In genomic region chr13:50989476-50989875, GRCh38 we compare ENCODE assay signal across 9 cellular contexts.
DNase-seq lines count a peak whose midpoint lies in the region; ATAC-seq and TF ChIP-seq lines count a peak whose summit lies in the region.
"Had no signal": no experiment of that assay in that cellular context is flagged by ENCODE, and none has a peak within 500 bp of the region (broad histone marks: within the 10 kb centered on the region; RNA-seq: fewer than 3 reads in every experiment).

No MANE protein-coding gene starts in this region.

- no peak overlapping the region for H3K27ac Mint-ChIP-seq in nephron progenitor cell
- no peak overlapping the region for H3K27ac Mint-ChIP-seq in activated T-cell treated with anti-CD3 and anti-CD28 coated beads, Interleukin-2, amount 50 U/mL, for 24 hours

- no peak overlapping the region for H3K4me3 Mint-ChIP-seq in nephron progenitor cell
- H3K4me3 Mint-ChIP-seq in activated T-cell treated with anti-CD3 and anti-CD28 coated beads, Interleukin-2, amount 50 U/mL, for 24 hours: no peak overlapping the region

- TF ChIP-seq CTCF in epithelial cell of proximal tubule (conservative IDR thresholded peaks at IDR 0.05; ENCODE audit: low read depth, low read length) (peak; percentile 17), nephron progenitor cell (IDR thresholded peaks at IDR 0.05) (no peak)

- H3K9me3 Mint-ChIP-seq in nephron progenitor cell: peaks cover 18% of the 10 kb centered on the region
- H3K9me3 Mint-ChIP-seq in activated T-cell treated with anti-CD3 and anti-CD28 coated beads, Interleukin-2, amount 50 U/mL, for 24 hours: peaks cover 4% of the 10 kb centered on the region

- H3K36me3 Mint-ChIP-seq in nephron progenitor cell (ENCODE audit: low read depth): peaks cover 6% of the 10 kb centered on the region
- H3K36me3 Mint-ChIP-seq in activated T-cell treated with anti-CD3 and anti-CD28 coated beads, Interleukin-2, amount 50 U/mL, for 24 hours (ENCODE audit: low read depth): no peaks in the 10 kb centered on the region

- no peaks in the 10 kb centered on the region for H3K27me3 Mint-ChIP-seq in nephron progenitor cell (ENCODE audit: low read depth, poor library complexity)
- H3K27me3 Mint-ChIP-seq in activated T-cell treated with anti-CD3 and anti-CD28 coated beads, Interleukin-2, amount 50 U/mL, for 24 hours: no peaks in the 10 kb centered on the region

- H3K4me3 ChIP-seq in epithelial cell of proximal tubule (ENCODE audit: low read depth, low read length): no peak overlapping the region

- H3K4me1 Mint-ChIP-seq in nephron progenitor cell: peaks cover 59% of the 10 kb centered on the region
- H3K4me1 Mint-ChIP-seq in activated T-cell treated with anti-CD3 and anti-CD28 coated beads, Interleukin-2, amount 50 U/mL, for 24 hours (ENCODE audit: low read depth): peaks cover 20% of the 10 kb centered on the region

- ATAC-seq in HG03442 (IDR thresholded peaks at IDR 0.05; ENCODE audit: unreplicated experiment): no peak

- DNase-seq in ELR (ENCODE audit: low read depth) (peak; percentile 5), NCI-H510A treated with DMSO at 0.1 percent for 48 hours (lab: John Stamatoyannopoulos, UW) (peak; percentile 30), epithelial cell of proximal tubule (ENCODE audit: low read depth) (no peak), nephron progenitor cell (peak; percentile 11), cerebellar nuclear complex (lab: John Stamatoyannopoulos, UW) (no peak), NCI-H187 (lab: John Stamatoyannopoulos, UW) (no peak)
- DNase-seq in activated T-cell treated with anti-CD3 and anti-CD28 coated beads, Interleukin-2, amount 50 U/mL, for 24 hours: no peak
- DNase-seq: activated CD4-positive, alpha-beta T cell treated with anti-CD3 and anti-CD28 coated beads for 1 hour had no signal

Comparison
In these comparisons a context has a peak if more than half of its experiments do, and no peak if none do; other contexts are left out.
1. DNase-seq: peak in ELR (single experiment), NCI-H510A treated with DMSO at 0.1 percent for 48 hours (single experiment) and nephron progenitor cell (single experiment); none in epithelial cell of proximal tubule (single experiment), activated T-cell treated with anti-CD3 and anti-CD28 coated beads, Interleukin-2, amount 50 U/mL, for 24 hours (single experiment), cerebellar nuclear complex (0 of 2) and NCI-H187 (0 of 2).